10 cellular contexts compared by ENCODE assay signal in genomic region chr21:35257413-35257812, GRCh38.
DNase-seq lines count a peak whose midpoint lies in the region; ATAC-seq and TF ChIP-seq lines count a peak whose summit lies in the region.
"Had no signal": no experiment of that assay in that cellular context is flagged by ENCODE, and none has a peak within 500 bp of the region (broad histone marks: within the 10 kb centered on the region; RNA-seq: fewer than 3 reads in every experiment).

No MANE protein-coding gene starts in this region.

- no peak for ATAC-seq in aorta (ENCODE audit: low FRiP score)
- no peak for ATAC-seq in HG03460 (IDR thresholded peaks at IDR 0.05; ENCODE audit: unreplicated experiment)

- 3 to 5% methylated on average over 2 of the region's 2 CpGs for WGBS in aorta, 2 donors

- TF ChIP-seq CTCF in WERI-Rb-1 (IDR thresholded peaks at IDR 0.05; ENCODE audit: low read depth, low read length) = no peak

- DNase-seq in stimulated activated CD4-positive, alpha-beta T cell treated with anti-CD3 and anti-CD28 coated beads, Interleukin-15, amount 100 ng/mL, for 24 hours = peak; percentile 14
- DNase-seq in stimulated activated CD4-positive, alpha-beta T cell treated with anti-CD3 and anti-CD28 coated beads, Interleukin-12 subunit alpha, Interleukin-12 subunit beta, amount 100 ng/mL, for 4 hours = no peak
- peak; percentile 93 for DNase-seq in astrocyte of the hippocampus (ENCODE audit: low read depth, low spot score)
- peak; percentile 11 for DNase-seq in left kidney (ENCODE audit: low read depth, low spot score)
- peak; percentile 83 to 84 for DNase-seq in aorta
- DNase-seq in WERI-Rb-1 = no peak
- DNase-seq in 8988T = no peak
- DNase-seq: activated T-cell treated with anti-CD3 and anti-CD28 coated beads, Interleukin-2, amount 50 U/mL, for 4 hours; DND-41 had no signal

- no peaks in the 10 kb centered on the region for H3K27me3 ChIP-seq in aorta (ENCODE audit: control insufficient read depth in 1 of 2, insufficient read depth in 2 of 2, low read length in 1 of 2)
- peaks cover 82% of the 10 kb centered on the region for H3K27me3 ChIP-seq in WERI-Rb-1 (ENCODE audit: insufficient read depth, low read depth, severe bottlenecking)

- H3K4me1 ChIP-seq in aorta (ENCODE audit: control insufficient read depth in 1 of 2, insufficient read depth in 2 of 2, low read length in 2 of 2) = no peaks in the 10 kb centered on the region

- H3K36me3 ChIP-seq in aorta (ENCODE audit: control insufficient read depth in 1 of 2, insufficient read depth in 2 of 2, low read length in 1 of 2) (no peaks in the 10 kb centered on the region), WERI-Rb-1 (no peaks in the 10 kb centered on the region)

- H3K9me3 ChIP-seq in aorta (ENCODE audit: control insufficient read depth, low read length) (no peaks in the 10 kb centered on the region), WERI-Rb-1 (ENCODE audit: severe bottlenecking) (no peaks in the 10 kb centered on the region)

- H3K4me3 ChIP-seq in aorta (ENCODE audit: low read length in 2 of 2) (no peak overlapping the region), WERI-Rb-1 (ENCODE audit: low read depth, low read length) (no peak overlapping the region)

- H3K27ac ChIP-seq in aorta (ENCODE audit: low read depth in 1 of 2, low read length in 2 of 2) (no peak overlapping the region), WERI-Rb-1 (no peak overlapping the region)

- intact Hi-C loops in aorta (cut with DNase I) = loop anchor here in 1 of 2 donors (2.0 to 10.0 kb wide), 2 partner anchors 55 to 363 kb away; no protein-coding TSS in a partner anchor

Comparison
In these comparisons a context has a peak if more than half of its experiments do, and no peak if none do; other contexts are left out.
1. DNase-seq: peak in stimulated activated CD4-positive, alpha-beta T cell treated with anti-CD3 and anti-CD28 coated beads, Interleukin-15, amount 100 ng/mL, for 24 hours (single experiment), astrocyte of the hippocampus (single experiment), left kidney (single experiment) and aorta (2 of 2); none in stimulated activated CD4-positive, alpha-beta T cell treated with anti-CD3 and anti-CD28 coated beads, Interleukin-12 subunit alpha, Interleukin-12 subunit beta, amount 100 ng/mL, for 4 hours (single experiment), WERI-Rb-1 (single experiment) and 8988T (single experiment).